17 cellular contexts compared by ENCODE assay signal in genomic region chr7:137434530-137434929, GRCh38.
DNase-seq lines count a peak whose midpoint lies in the region; ATAC-seq and TF ChIP-seq lines count a peak whose summit lies in the region.
"Had no signal": no experiment of that assay in that cellular context is flagged by ENCODE, and none has a peak within 500 bp of the region (broad histone marks: within the 10 kb centered on the region; RNA-seq: fewer than 3 reads in every experiment).

No MANE protein-coding gene starts in this region.

- H3K36me3 ChIP-seq in cardiac muscle cell (no peaks in the 10 kb centered on the region), mesendoderm (ENCODE audit: control insufficient read depth, insufficient read depth, low read length) (no peaks in the 10 kb centered on the region)
- H3K36me3 ChIP-seq: BLaER1 treated with 17β-estradiol and CSF1 and Interleukin-3, amounts not matched to agents 10 nM and 100 nM; HAP-1 had no signal

- H3K4me1 ChIP-seq in cardiac muscle cell (ENCODE audit: low read depth) (peaks cover 10% of the 10 kb centered on the region), mesendoderm (ENCODE audit: control insufficient read depth, low read depth, low read length) (no peaks in the 10 kb centered on the region)
- H3K4me1 ChIP-seq: BLaER1 treated with 17β-estradiol and CSF1 and Interleukin-3, amounts not matched to agents 10 nM and 100 nM; HAP-1 had no signal

- no peak overlapping the region for H4K8ac ChIP-seq in mesendoderm (ENCODE audit: low read depth, low read length)

- no peak for ATAC-seq in Right ventricle myocardium inferior
- no peak for ATAC-seq in HG02938 (IDR thresholded peaks at IDR 0.05; ENCODE audit: unreplicated experiment)
- no peak for ATAC-seq in GM21723 (IDR thresholded peaks at IDR 0.05; ENCODE audit: unreplicated experiment)
- ATAC-seq: CD8-positive, alpha-beta T cell; GM12878 had no signal

- no peak overlapping the region for H3K23ac ChIP-seq in mesendoderm (ENCODE audit: low read length)

- peak overlapping the region; percentile 47 for H3K27ac ChIP-seq in cardiac muscle cell
- peak overlapping the region; percentile 38 for H3K27ac ChIP-seq in angular gyrus (ENCODE audit: low read depth, low read length)
- no peak overlapping the region for H3K27ac ChIP-seq in mesendoderm (ENCODE audit: low read depth, low read length)
- H3K27ac ChIP-seq in temporal lobe (ENCODE audit: low read depth, low read length), result peak overlapping the region; percentile 38
- H3K27ac ChIP-seq: BLaER1 treated with 17β-estradiol and CSF1 and Interleukin-3, amounts not matched to agents 10 nM and 100 nM; GM23248 had no signal

- H3K4ac ChIP-seq in mesendoderm (ENCODE audit: low read depth, low read length), result no peak overlapping the region

- H4K5ac ChIP-seq in mesendoderm (ENCODE audit: low read length), result no peak overlapping the region

- H3K4me3 ChIP-seq in cardiac muscle cell (no peak overlapping the region), mesendoderm (ENCODE audit: low read length) (no peak overlapping the region)
- H3K4me3 ChIP-seq: BLaER1 treated with 17β-estradiol and CSF1 and Interleukin-3, amounts not matched to agents 10 nM and 100 nM; GM12878; GM23248; HAP-1 had no signal

- no peak overlapping the region for H3K56ac ChIP-seq in mesendoderm (ENCODE audit: low read length)

- no peak overlapping the region for H3K4me2 ChIP-seq in mesendoderm (ENCODE audit: low read length)
- H3K4me2 ChIP-seq: BLaER1 treated with 17β-estradiol and CSF1 and Interleukin-3, amounts not matched to agents 10 nM and 100 nM had no signal

- H2BK120ac ChIP-seq in mesendoderm (ENCODE audit: low read depth, low read length), result no peak overlapping the region

- H2BK5ac ChIP-seq in mesendoderm (ENCODE audit: low read length), result no peak overlapping the region

- no peaks in the 10 kb centered on the region for H3K79me2 ChIP-seq in mesendoderm (ENCODE audit: control insufficient read depth, insufficient read depth, low read length)

- H2BK15ac ChIP-seq in mesendoderm (replicated peaks; ENCODE audit: low read depth), result no peak overlapping the region

- no peak for TF ChIP-seq CTCF in cardiac muscle cell (IDR thresholded peaks at IDR 0.05; ENCODE audit: low read depth, low read length)

- no peaks in the 10 kb centered on the region for H3K9me3 ChIP-seq in cardiac muscle cell (ENCODE audit: low read depth)
- H3K9me3 ChIP-seq: HAP-1 had no signal

- no peak overlapping the region for H3K18ac ChIP-seq in mesendoderm (ENCODE audit: low read length)

- H2AK5ac ChIP-seq in mesendoderm (ENCODE audit: low read length), result no peak overlapping the region

- H3K27me3 ChIP-seq in cardiac muscle cell (no peaks in the 10 kb centered on the region), mesendoderm (ENCODE audit: insufficient read depth, low read length, poor library complexity) (no peaks in the 10 kb centered on the region)
- H3K27me3 ChIP-seq: BLaER1 treated with 17β-estradiol and CSF1 and Interleukin-3, amounts not matched to agents 10 nM and 100 nM had no signal

- no peak for DNase-seq in cardiac muscle cell (ENCODE audit: low read depth in 1 of 2, low spot score in 1 of 2)
- DNase-seq in Right ventricle myocardium inferior (ENCODE audit: missing footprints), result no peak
- peak; percentile 15 for DNase-seq in mesendoderm
- no peak for DNase-seq in activated CD4-positive, alpha-beta T cell treated with anti-CD3 and anti-CD28 coated beads for 1 hour
- DNase-seq: CD8-positive, alpha-beta T cell; DMS 273 treated with DMSO at 0.1 percent for 48 hours; DMS53; DND-41; EL; GM23248 had no signal

- H3K79me1 ChIP-seq in mesendoderm (ENCODE audit: low read length), result no peaks in the 10 kb centered on the region

- H3K9ac ChIP-seq in mesendoderm (ENCODE audit: low read length), result no peak overlapping the region
- H3K9ac ChIP-seq: BLaER1 treated with 17β-estradiol and CSF1 and Interleukin-3, amounts not matched to agents 10 nM and 100 nM; GM23248 had no signal

- intact Hi-C loops in Right ventricle myocardium inferior (cut with DNase I), result no loop called here
